Comparison of ENCODE assay signal across 11 cellular contexts in the genomic region with DNA sequence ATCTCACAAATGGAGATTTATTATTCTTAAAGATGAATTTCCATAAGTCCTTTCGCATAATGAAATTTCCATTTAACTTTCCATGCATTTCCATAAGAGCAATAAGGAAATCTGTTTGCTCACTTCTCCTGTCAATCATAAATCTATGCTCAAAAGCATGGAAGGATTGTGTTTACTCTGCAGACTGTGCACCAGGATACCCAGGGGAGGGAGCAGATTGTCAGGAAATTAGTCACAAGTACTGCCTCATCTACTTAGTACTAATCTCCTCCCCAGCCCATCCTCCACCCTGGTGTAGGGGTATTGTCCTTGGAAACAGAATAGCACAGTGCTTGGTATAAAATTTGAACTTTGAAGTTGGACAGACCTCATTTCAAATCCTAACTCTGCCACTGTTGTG. TPM values are rescaled to one million over a fixed set of nuclear protein-coding genes. Genes with fewer than 3 reads are reported as not detected.
DNase-seq lines count a peak whose midpoint lies in the region.
"Had no signal": no experiment of that assay in that cellular context is flagged by ENCODE, and none has a peak within 500 bp of the region (broad histone marks: within the 10 kb centered on the region; RNA-seq: fewer than 3 reads in every experiment).

No MANE protein-coding gene starts in this region.

- no peak overlapping the region for H3K9ac ChIP-seq in mesenchymal stem cell (ENCODE audit: low read length)

- no peak overlapping the region for H2BK15ac ChIP-seq in mesenchymal stem cell (ENCODE audit: low read depth, poor library complexity, severe bottlenecking)

- H4K8ac ChIP-seq in mesenchymal stem cell (ENCODE audit: low read length): no peak overlapping the region

- intact Hi-C loops in head of caudate nucleus (cut with DNase I): no loop called here

- H3K4me3 ChIP-seq in mesenchymal stem cell (ENCODE audit: insufficient read depth in 1 of 2, low read depth in 1 of 2, low read length in 2 of 2): no peak overlapping the region
- H3K4me3 ChIP-seq: lower lobe of right lung had no signal

- no peaks in the 10 kb centered on the region for H3K79me1 ChIP-seq in mesenchymal stem cell (replicated peaks; ENCODE audit: low read length, poor library complexity, severe bottlenecking)

- no peak overlapping the region for H3K14ac ChIP-seq in mesenchymal stem cell (ENCODE audit: low read length in 2 of 2)

- H2AFZ ChIP-seq in mesenchymal stem cell (ENCODE audit: low read depth, low read length): no peak overlapping the region

- DNase-seq in NCI-H748 (lab: John Stamatoyannopoulos, UW; ENCODE audit: unreplicated experiment): peak; percentile 15
- DNase-seq in NCI-H748 treated with DMSO at 0.1 percent for 48 hours (lab: John Stamatoyannopoulos, UW): no peak
- peak; percentile 28 for DNase-seq in NCI-H1436 (lab: John Stamatoyannopoulos, UW)
- DNase-seq in amniotic epithelial cell (ENCODE audit: low read depth): peak; percentile 88
- DNase-seq in mesenchymal stem cell: peak; percentile 46
- DNase-seq in head of caudate nucleus: no peak
- DNase-seq in GM19238 (ENCODE audit: insufficient read length, low spot score): no peak
- no peak for DNase-seq in stimulated activated naive CD4-positive, alpha-beta T cell (lab: John Stamatoyannopoulos, UW)
- DNase-seq: erythroblast, lower lobe of right lung, T1000 had no signal

- H4K91ac ChIP-seq in mesenchymal stem cell (ENCODE audit: low read length): no peak overlapping the region

- H3K4me1 ChIP-seq in mesenchymal stem cell (ENCODE audit: control insufficient read depth, insufficient read depth, low read depth, low read length): peaks cover 10% of the 10 kb centered on the region
- H3K4me1 ChIP-seq: lower lobe of right lung had no signal

- H2BK5ac ChIP-seq in mesenchymal stem cell (ENCODE audit: low read depth, low read length, poor library complexity, severe bottlenecking): no peak overlapping the region

- WGBS in mesenchymal stem cell: 100% methylated on average over 1 of the region's 1 CpG

- H2BK12ac ChIP-seq in mesenchymal stem cell (ENCODE audit: low read length in 2 of 2): no peak overlapping the region

- no peak overlapping the region for H3K4ac ChIP-seq in mesenchymal stem cell (ENCODE audit: low read depth in 1 of 2, low read length in 2 of 2)

- H2BK120ac ChIP-seq in mesenchymal stem cell (ENCODE audit: low read depth, low read length): no peak overlapping the region

- no peak overlapping the region for H3K4me2 ChIP-seq in mesenchymal stem cell (ENCODE audit: low read length, poor library complexity, severe bottlenecking)

- H3K36me3 ChIP-seq in mesenchymal stem cell (ENCODE audit: control insufficient read depth in 1 of 2, insufficient read depth in 2 of 2, low read depth in 1 of 2, low read length in 2 of 2): no peaks in the 10 kb centered on the region
- H3K36me3 ChIP-seq: lower lobe of right lung had no signal

- no peaks in the 10 kb centered on the region for H3K27me3 ChIP-seq in mesenchymal stem cell (ENCODE audit: control insufficient read depth in 1 of 2, insufficient read depth in 1 of 2, low read length in 2 of 2)

- H3K9me3 ChIP-seq in mesenchymal stem cell (ENCODE audit: control insufficient read depth, low read length): no peaks in the 10 kb centered on the region
- H3K9me3 ChIP-seq: lower lobe of right lung had no signal

- H3K18ac ChIP-seq in mesenchymal stem cell (ENCODE audit: low read depth in 1 of 2, low read length in 2 of 2): no peak overlapping the region

- H3K27ac ChIP-seq in mesenchymal stem cell (ENCODE audit: low read length, poor library complexity, severe bottlenecking): no peak overlapping the region
- H3K27ac ChIP-seq: lower lobe of right lung had no signal

- H3K23ac ChIP-seq in mesenchymal stem cell (ENCODE audit: low read length in 2 of 2): no peak overlapping the region

- H2AK5ac ChIP-seq in mesenchymal stem cell (ENCODE audit: low read length, severe bottlenecking): no peak overlapping the region

RNA-seq across cellular contexts. Expression of a gene that starts 24.2 kb away (rescaled TPM):
- polyA plus RNA-seq in mesenchymal stem cell (2013, experiment 1 of 2): 17.5 TPM
- 17.8 TPM for polyA plus RNA-seq in mesenchymal stem cell (2013, experiment 2 of 2)

Comparison
In these comparisons a context has a peak if more than half of its experiments do, and no peak if none do; other contexts are left out.
1. DNase-seq: peak in NCI-H748 (single experiment), NCI-H1436 (single experiment), amniotic epithelial cell (single experiment) and mesenchymal stem cell (single experiment); none in NCI-H748 treated with DMSO at 0.1 percent for 48 hours (single experiment), head of caudate nucleus (0 of 42), GM19238 (single experiment) and stimulated activated naive CD4-positive, alpha-beta T cell (0 of 6).